18 cellular contexts compared by ENCODE assay signal in the genomic region with DNA sequence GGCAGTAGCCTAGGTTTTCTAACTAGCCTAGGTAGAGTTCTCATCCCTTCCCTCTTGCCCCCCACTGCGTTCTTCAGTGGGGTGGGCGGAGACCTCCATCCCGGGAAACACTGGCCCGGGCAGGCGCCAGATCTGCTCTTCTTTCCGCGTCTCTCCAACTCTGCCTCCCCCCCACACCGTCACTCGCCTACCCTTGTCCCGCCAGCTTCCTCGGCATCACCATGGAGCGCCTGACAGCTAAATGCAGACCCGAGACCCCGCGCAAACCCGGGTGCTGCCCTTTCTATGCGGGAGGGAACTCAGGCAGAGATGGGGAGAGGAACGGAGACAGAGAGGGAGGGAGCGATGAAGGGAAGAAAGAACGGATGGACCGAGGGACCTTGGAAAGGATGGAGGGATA.
A peak's percentile ranks its signal among the peaks of the same experiment; 100 is the strongest.
DNase-seq lines count a peak whose midpoint lies in the region; ATAC-seq lines count a peak whose summit lies in the region.
"Had no signal": no experiment of that assay in that cellular context is flagged by ENCODE, and none has a peak within 500 bp of the region (broad histone marks: within the 10 kb centered on the region; RNA-seq: fewer than 3 reads in every experiment).

No MANE protein-coding gene starts in this region.

- intact Hi-C loops in left colon (cut with DNase I, micrococcal nuclease) = no loop called here

- POLR2A ChIA-PET in activated naive CD8-positive, alpha-beta T cell treated with anti-CD3 and anti-CD28 coated beads, Interleukin-2, amount 10 ng/mL, durations not matched to agents 7 days and 5 days (lab: Charles Lee) = no interaction called here

- H3K4me1 Mint-ChIP-seq in activated naive CD8-positive, alpha-beta T cell treated with anti-CD3 and anti-CD28 coated beads, Interleukin-2, amount 10 ng/mL, durations not matched to agents 7 days and 5 days = no peaks in the 10 kb centered on the region
- no peaks in the 10 kb centered on the region for H3K4me1 Mint-ChIP-seq in activated naive CD8-positive, alpha-beta T cell treated with anti-CD3 and anti-CD28 coated beads for 36 hours
- H3K4me1 Mint-ChIP-seq: CD14-positive monocyte; CD4-positive, alpha-beta memory T cell; GM23338 had no signal

- H3K27ac Mint-ChIP-seq in activated naive CD8-positive, alpha-beta T cell treated with anti-CD3 and anti-CD28 coated beads, Interleukin-2, amount 10 ng/mL, durations not matched to agents 7 days and 5 days = no peak overlapping the region
- no peak overlapping the region for H3K27ac Mint-ChIP-seq in activated naive CD8-positive, alpha-beta T cell treated with anti-CD3 and anti-CD28 coated beads for 36 hours
- H3K27ac Mint-ChIP-seq: CD14-positive monocyte; CD4-positive, alpha-beta memory T cell; GM23338 had no signal

- peaks cover 5% of the 10 kb centered on the region for H3K9me3 Mint-ChIP-seq in activated naive CD8-positive, alpha-beta T cell treated with anti-CD3 and anti-CD28 coated beads, Interleukin-2, amount 10 ng/mL, durations not matched to agents 7 days and 5 days
- H3K9me3 Mint-ChIP-seq in activated naive CD8-positive, alpha-beta T cell treated with anti-CD3 and anti-CD28 coated beads for 36 hours = peaks cover 1% of the 10 kb centered on the region

- H3K27me3 Mint-ChIP-seq in activated naive CD8-positive, alpha-beta T cell treated with anti-CD3 and anti-CD28 coated beads, Interleukin-2, amount 10 ng/mL, durations not matched to agents 7 days and 5 days = peaks cover 8% of the 10 kb centered on the region
- peaks cover 35% of the 10 kb centered on the region for H3K27me3 Mint-ChIP-seq in activated naive CD8-positive, alpha-beta T cell treated with anti-CD3 and anti-CD28 coated beads for 36 hours

- DNase-seq in NCI-H748 (lab: John Stamatoyannopoulos, UW; ENCODE audit: unreplicated experiment) = peak; percentile 28
- no peak for DNase-seq in NCI-H748 treated with DMSO at 0.1 percent for 48 hours (lab: John Stamatoyannopoulos, UW)
- DNase-seq in activated naive CD8-positive, alpha-beta T cell treated with anti-CD3 and anti-CD28 coated beads, Interleukin-2, amount 10 ng/mL, durations not matched to agents 7 days and 5 days = no peak
- DNase-seq in activated naive CD8-positive, alpha-beta T cell treated with anti-CD3 and anti-CD28 coated beads for 36 hours = no peak
- no peak for DNase-seq in left colon
- no peak for DNase-seq in Ammon's horn (ENCODE audit: low spot score)
- DNase-seq: AML-193; Calu3; CD4-positive, alpha-beta memory T cell; DMS79 treated with DMSO at 0.1 percent for 48 hours; GF-D8; HCEC 1CT had no signal

- no peaks in the 10 kb centered on the region for H3K36me3 Mint-ChIP-seq in activated naive CD8-positive, alpha-beta T cell treated with anti-CD3 and anti-CD28 coated beads, Interleukin-2, amount 10 ng/mL, durations not matched to agents 7 days and 5 days
- no peaks in the 10 kb centered on the region for H3K36me3 Mint-ChIP-seq in activated naive CD8-positive, alpha-beta T cell treated with anti-CD3 and anti-CD28 coated beads for 36 hours
- H3K36me3 Mint-ChIP-seq: CD14-positive monocyte had no signal

- H3K4me3 Mint-ChIP-seq in activated naive CD8-positive, alpha-beta T cell treated with anti-CD3 and anti-CD28 coated beads, Interleukin-2, amount 10 ng/mL, durations not matched to agents 7 days and 5 days = peak overlapping the region; percentile 22
- H3K4me3 Mint-ChIP-seq in activated naive CD8-positive, alpha-beta T cell treated with anti-CD3 and anti-CD28 coated beads for 36 hours = no peak overlapping the region
- H3K4me3 Mint-ChIP-seq: CD14-positive monocyte, GM23338 had no signal

- no peak for ATAC-seq in activated naive CD8-positive, alpha-beta T cell treated with anti-CD3 and anti-CD28 coated beads, Interleukin-2, amount 10 ng/mL, durations not matched to agents 7 days and 5 days (ENCODE audit: low read depth)
- no peak for ATAC-seq in left colon
- no peak for ATAC-seq in HG03469 (IDR thresholded peaks at IDR 0.05; ENCODE audit: unreplicated experiment)
- ATAC-seq: A549, GM23338 had no signal

- peak overlapping the region; percentile 4 for H3K4me3 ChIP-seq in iPS-11a (ENCODE audit: low read depth, low read length)
- H3K4me3 ChIP-seq: A549, BLaER1, GM23338 had no signal
